24 cellular contexts compared by ENCODE assay signal in the genomic region with DNA sequence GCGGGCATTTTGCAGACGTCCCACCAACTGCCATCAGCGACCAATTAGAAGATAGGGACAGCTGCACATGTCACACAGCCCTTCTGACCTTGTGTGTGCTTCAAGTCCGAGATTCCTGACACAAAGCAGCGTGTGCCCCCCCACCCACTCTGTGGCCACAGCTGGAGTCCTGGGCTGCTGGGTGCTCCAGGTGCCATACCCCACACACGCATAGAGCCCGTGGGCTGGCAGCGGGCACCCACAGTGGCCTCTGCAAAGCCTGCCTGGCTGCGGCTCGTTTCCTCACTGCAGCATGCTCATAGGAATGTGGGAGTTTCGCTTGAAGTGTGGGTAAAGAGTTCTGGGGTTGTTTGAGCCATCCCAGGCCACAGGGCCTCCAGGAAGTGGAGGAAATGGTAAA.
"Had no signal": no experiment of that assay in that cellular context is flagged by ENCODE, and none has a peak within 500 bp of the region (broad histone marks: within the 10 kb centered on the region; RNA-seq: fewer than 3 reads in every experiment).

No MANE protein-coding gene starts in this region.

- DNase-seq: activated CD4-positive, alpha-beta memory T cell treated with anti-CD3 and anti-CD28 coated beads, Interleukin-2, amount 10 ng/mL, durations not matched to agents 7 days and 5 days; activated CD4-positive, alpha-beta T cell treated with anti-CD3 and anti-CD28 coated beads for 1 hour; activated CD4-positive, alpha-beta T cell treated with anti-CD3 and anti-CD28 coated beads, Interleukin-2, amount 10 ng/mL, durations not matched to agents 7 days and 5 days; activated CD8-positive, alpha-beta memory T cell treated with anti-CD3 and anti-CD28 coated beads, Interleukin-2, amount 50 U/mL, for 48 hours; activated gamma-delta T cell treated with Interleukin-2 at 50 U/mL for 16 hours; activated naive CD4-positive, alpha-beta T cell treated with anti-CD3 and anti-CD28 coated beads, Interleukin-2, amount 50 U/mL, for 16 hours; activated T-cell treated with anti-CD3 and anti-CD28 coated beads, Interleukin-2, amount 50 U/mL, for 24 hours; central memory CD4-positive, alpha-beta T cell; effector CD4-positive, alpha-beta T cell; esophagus squamous epithelium; hippocampal formation; immature natural killer cell; midbrain; naive thymus-derived CD4-positive, alpha-beta T cell; occipital lobe; spleen; stimulated activated naive CD4-positive, alpha-beta T cell treated with Interleukin-2 at 50 U/mL for 16 hours; T-helper 17 cell; T1000; testis; transverse colon had no signal

- H3K9me3 ChIP-seq: esophagus squamous epithelium, spleen, testis, transverse colon had no signal

- H2AFZ ChIP-seq: parathyroid adenoma had no signal

- ATAC-seq: naive thymus-derived CD4-positive, alpha-beta T cell; right cardiac atrium; T-helper 17 cell had no signal

- H3K9ac ChIP-seq: parathyroid adenoma had no signal

- H3K27me3 ChIP-seq: esophagus squamous epithelium, spleen, testis, transverse colon had no signal

- H3K27ac ChIP-seq: epithelial cell of prostate, esophagus squamous epithelium, parathyroid adenoma, spleen, testis, transverse colon had no signal

- H3K4me3 ChIP-seq: esophagus squamous epithelium, spleen, testis, transverse colon had no signal
